In genomic region chr12:95487024-95487423, GRCh38 we compare ENCODE assay signal across 21 cellular contexts.
"Had no signal": no experiment of that assay in that cellular context is flagged by ENCODE, and none has a peak within 500 bp of the region (broad histone marks: within the 10 kb centered on the region; RNA-seq: fewer than 3 reads in every experiment).

No MANE protein-coding gene starts in this region.

- H3K27me3 ChIP-seq: breast epithelium, neutrophil, pancreas, sigmoid colon, tibial artery had no signal

- H3K27ac ChIP-seq: breast epithelium, neutrophil, pancreas, sigmoid colon, tibial artery had no signal

- H3K27me3 Mint-ChIP-seq: activated CD4-positive, alpha-beta T cell treated with anti-CD3 and anti-CD28 coated beads for 36 hours; activated CD8-positive, alpha-beta memory T cell treated with anti-CD3 and anti-CD28 coated beads, Interleukin-2, amount 10 ng/mL, durations not matched to agents 7 days and 5 days; activated naive CD4-positive, alpha-beta T cell treated with anti-CD3 and anti-CD28 coated beads, Interleukin-2, amount 10 ng/mL, durations not matched to agents 7 days and 5 days; activated naive CD8-positive, alpha-beta T cell treated with anti-CD3 and anti-CD28 coated beads, Interleukin-2, amount 50 U/mL, for 24 hours; natural killer cell treated with Interleukin-12 subunit alpha and Interleukin-12 subunit beta and Interleukin-15 and Interleukin-18, amount 100 ng/mL, for 72 hours had no signal

- H3K9me3 Mint-ChIP-seq: activated naive CD4-positive, alpha-beta T cell treated with anti-CD3 and anti-CD28 coated beads, Interleukin-2, amount 10 ng/mL, durations not matched to agents 7 days and 5 days; activated naive CD8-positive, alpha-beta T cell treated with anti-CD3 and anti-CD28 coated beads, Interleukin-2, amount 50 U/mL, for 24 hours; activated T-helper 2 cell treated with anti-CD3 and anti-CD28 coated beads, Interferon-gamma antibody, Interleukin-2, Interleukin-4, amounts not matched to agents 10 μg/mL and 5 μg/mL and 100 μg/mL, durations not matched to agents 14 hours and 24 hours and 36 hours; natural killer cell treated with Interleukin-12 subunit alpha and Interleukin-12 subunit beta and Interleukin-15 and Interleukin-18, amount 100 ng/mL, for 72 hours; T-helper 2 cell treated with Interferon-gamma antibody and Interleukin-4, amounts not matched to agents 5 μg/mL and 100 μg/mL, for 36 hours; WTC11 had no signal

- H3K4me1 Mint-ChIP-seq: WTC11 had no signal

- DNase-seq: activated CD4-positive, alpha-beta T cell treated with anti-CD3 and anti-CD28 coated beads for 36 hours; activated CD4-positive, alpha-beta T cell treated with anti-CD3 and anti-CD28 coated beads, Interleukin-2, amount 50 U/mL, for 48 hours; activated CD8-positive, alpha-beta memory T cell treated with anti-CD3 and anti-CD28 coated beads, Interleukin-2, amount 10 ng/mL, durations not matched to agents 7 days and 5 days; activated naive CD4-positive, alpha-beta T cell treated with anti-CD3 and anti-CD28 coated beads, Interleukin-2, amount 10 ng/mL, durations not matched to agents 7 days and 5 days; activated naive CD8-positive, alpha-beta T cell treated with anti-CD3 and anti-CD28 coated beads, Interleukin-2, amount 50 U/mL, for 24 hours; cortex of kidney; erythroblast; hypothalamus; pancreas; sigmoid colon; stimulated activated CD8-positive, alpha-beta memory T cell treated with anti-CD3 and anti-CD28 coated beads, Interleukin-4, amount 100 ng/mL, for 48 hours; stimulated activated naive CD4-positive, alpha-beta T cell treated with Interleukin-2 at 50 U/mL for 16 hours; tibial artery had no signal

- H3K9me3 ChIP-seq: breast epithelium, neutrophil, pancreas, sigmoid colon, tibial artery had no signal

- H3K4me3 ChIP-seq: breast epithelium, lung, pancreas, sigmoid colon, tibial artery had no signal

- ATAC-seq: activated CD4-positive, alpha-beta T cell treated with anti-CD3 and anti-CD28 coated beads for 36 hours; activated CD8-positive, alpha-beta memory T cell treated with anti-CD3 and anti-CD28 coated beads, Interleukin-2, amount 10 ng/mL, durations not matched to agents 7 days and 5 days; activated naive CD8-positive, alpha-beta T cell treated with anti-CD3 and anti-CD28 coated beads, Interleukin-2, amount 50 U/mL, for 24 hours; left lobe of liver; natural killer cell treated with Interleukin-12 subunit alpha and Interleukin-12 subunit beta and Interleukin-15 and Interleukin-18, amount 100 ng/mL, for 72 hours; pancreas; WTC11 had no signal

- H3K27ac Mint-ChIP-seq: activated CD4-positive, alpha-beta T cell treated with anti-CD3 and anti-CD28 coated beads for 36 hours; activated CD8-positive, alpha-beta memory T cell treated with anti-CD3 and anti-CD28 coated beads, Interleukin-2, amount 10 ng/mL, durations not matched to agents 7 days and 5 days; activated naive CD4-positive, alpha-beta T cell treated with anti-CD3 and anti-CD28 coated beads, Interleukin-2, amount 10 ng/mL, durations not matched to agents 7 days and 5 days; activated naive CD8-positive, alpha-beta T cell treated with anti-CD3 and anti-CD28 coated beads, Interleukin-2, amount 50 U/mL, for 24 hours; activated T-helper 2 cell treated with anti-CD3 and anti-CD28 coated beads, Interferon-gamma antibody, Interleukin-2, Interleukin-4, amounts not matched to agents 10 μg/mL and 5 μg/mL and 100 μg/mL, durations not matched to agents 14 hours and 24 hours and 36 hours; natural killer cell treated with Interleukin-12 subunit alpha and Interleukin-12 subunit beta and Interleukin-15 and Interleukin-18, amount 100 ng/mL, for 72 hours; T-helper 2 cell treated with Interferon-gamma antibody and Interleukin-4, amounts not matched to agents 5 μg/mL and 100 μg/mL, for 36 hours; WTC11 had no signal

- H3K4me1 ChIP-seq: breast epithelium, tibial artery had no signal

- H3K4me3 Mint-ChIP-seq: activated CD4-positive, alpha-beta T cell treated with anti-CD3 and anti-CD28 coated beads for 36 hours; activated CD8-positive, alpha-beta memory T cell treated with anti-CD3 and anti-CD28 coated beads, Interleukin-2, amount 10 ng/mL, durations not matched to agents 7 days and 5 days; activated naive CD4-positive, alpha-beta T cell treated with anti-CD3 and anti-CD28 coated beads, Interleukin-2, amount 10 ng/mL, durations not matched to agents 7 days and 5 days; activated naive CD8-positive, alpha-beta T cell treated with anti-CD3 and anti-CD28 coated beads, Interleukin-2, amount 50 U/mL, for 24 hours; natural killer cell treated with Interleukin-12 subunit alpha and Interleukin-12 subunit beta and Interleukin-15 and Interleukin-18, amount 100 ng/mL, for 72 hours; T-helper 2 cell treated with Interferon-gamma antibody and Interleukin-4, amounts not matched to agents 5 μg/mL and 100 μg/mL, for 36 hours; WTC11 had no signal
